Comparison of ENCODE assay signal across 1 cellular context in genomic region chr19:1252221-1252817, GRCh38.
TF ChIP-seq lines count a peak whose summit lies in the region.

No MANE protein-coding gene starts in this region.

TF ChIP-seq in HEK293, 187 proteins besides CTCF, POLR2A, EP300 and RAD21 (continued from another document):
- TF ChIP-seq ZNF585B (tag by site-specific recombination; IDR thresholded peaks at IDR 0.05) = no peak
- TF ChIP-seq ZNF362 (tag by site-specific recombination; IDR thresholded peaks at IDR 0.05) = peak; percentile 48; the same call in 1 of the 2 replicates
- no peak for TF ChIP-seq ZNF664 (tag by site-specific recombination; IDR thresholded peaks at IDR 0.05)
- TF ChIP-seq KLF10 (tag by site-specific recombination; IDR thresholded peaks at IDR 0.05) = no peak; the same call in 1 of the 2 replicates
- 0 out of 2 replicates have a peak, but pooled peaks have one; percentile 20 for TF ChIP-seq ZNF335 (tag by site-specific recombination; conservative IDR thresholded peaks at IDR 0.05)
- TF ChIP-seq ZNF660 (tag by site-specific recombination; IDR thresholded peaks at IDR 0.05) = no peak; the same call in 1 of the 2 replicates
- TF ChIP-seq ZNF266 (tag by site-specific recombination; IDR thresholded peaks at IDR 0.05; ENCODE audit: low read depth) = no peak
- TF ChIP-seq KLF17 (tag by site-specific recombination; IDR thresholded peaks at IDR 0.05) = peak; percentile 15; the same call in 1 of the 2 replicates
- TF ChIP-seq ZNF843 (tag by site-specific recombination; IDR thresholded peaks at IDR 0.05) = no peak
- TF ChIP-seq ZBTB21 (tag by site-specific recombination; IDR thresholded peaks at IDR 0.05) = no peak
- TF ChIP-seq ZNF140 (tag by site-specific recombination; IDR thresholded peaks at IDR 0.05) = no peak
- TF ChIP-seq PRDM10 (tag by site-specific recombination; IDR thresholded peaks at IDR 0.05) = peak; percentile 22; the same call in 1 of the 2 replicates
- no peak for TF ChIP-seq ZNF280C (tag by site-specific recombination; IDR thresholded peaks at IDR 0.05)
- TF ChIP-seq ZNF366 (tag by site-specific recombination; conservative IDR thresholded peaks at IDR 0.05) = peak; percentile 30; the same call in 1 of the 2 replicates
- TF ChIP-seq WT1 (tag by site-specific recombination; IDR thresholded peaks at IDR 0.05) = peak; percentile 43
- no peak for TF ChIP-seq ZNF449 (tag by site-specific recombination; IDR thresholded peaks at IDR 0.05)
- no peak for TF ChIP-seq ZNF610 (tag by site-specific recombination; IDR thresholded peaks at IDR 0.05; ENCODE audit: borderline replicate concordance)
- TF ChIP-seq ZNF223 (tag by site-specific recombination; IDR thresholded peaks at IDR 0.05) = peak; percentile 100
- TF ChIP-seq ZXDB (tag by site-specific recombination; IDR thresholded peaks at IDR 0.05) = peak; percentile 26; the same call in 1 of the 2 replicates
- 0 out of 2 replicates have a peak, but pooled peaks have one; percentile 72 for TF ChIP-seq ZNF76 (tag by site-specific recombination; IDR thresholded peaks at IDR 0.05; ENCODE audit: borderline replicate concordance, low read depth)
- no peak for TF ChIP-seq ZNF530 (tag by site-specific recombination; IDR thresholded peaks at IDR 0.05; ENCODE audit: low read depth)
- no peak for TF ChIP-seq ZNF791 (tag by site-specific recombination; IDR thresholded peaks at IDR 0.05)
- TF ChIP-seq ZNF394 (tag by site-specific recombination; IDR thresholded peaks at IDR 0.05; ENCODE audit: borderline replicate concordance) = no peak
- TF ChIP-seq ZBTB26 (tag by site-specific recombination; optimal IDR thresholded peaks at IDR 0.05) = no peak
- no peak for TF ChIP-seq PRDM4 (tag by site-specific recombination; IDR thresholded peaks at IDR 0.05)
- TF ChIP-seq SP2 (tag by site-specific recombination; IDR thresholded peaks at IDR 0.05) = peak; percentile 11
- TF ChIP-seq ZNF658 (tag by site-specific recombination; IDR thresholded peaks at IDR 0.05) = no peak
- no peak; the same call in 1 of the 2 replicates for TF ChIP-seq PATZ1 (tag by site-specific recombination; IDR thresholded peaks at IDR 0.05)
- TF ChIP-seq IKZF3 (tag by site-specific recombination; IDR thresholded peaks at IDR 0.05) = peak; percentile 61
- no peak for TF ChIP-seq ZNF26 (tag by site-specific recombination; IDR thresholded peaks at IDR 0.05)
